ENCODE assay signal across 1 cellular context in genomic region chr15:61034793-61035710, GRCh38.
A peak's percentile ranks its signal among the peaks of the same experiment; 100 is the strongest.
TF ChIP-seq lines count a peak whose summit lies in the region.

No MANE protein-coding gene starts in this region.

TF ChIP-seq in SK-N-SH treated with all-trans-retinoic acid at 6 μM for 48 hours, 23 proteins besides CTCF, POLR2A, EP300 and RAD21 (continued from another document):
- TF ChIP-seq PATZ1 (CRISPR knock-in tag; IDR thresholded peaks at IDR 0.05; ENCODE audit: borderline replicate concordance) (no peak), TOX (CRISPR knock-in tag; IDR thresholded peaks at IDR 0.05; ENCODE audit: borderline replicate concordance) (no peak), TCF4 (CRISPR knock-in tag; IDR thresholded peaks at IDR 0.05; ENCODE audit: borderline replicate concordance) (peak; percentile 87), ZNF8 (CRISPR knock-in tag; IDR thresholded peaks at IDR 0.05) (no peak), TSHZ2 (CRISPR knock-in tag; IDR thresholded peaks at IDR 0.05) (peak; percentile 60; the same call in 1 of the 2 replicates), ZNF70 (CRISPR knock-in tag; IDR thresholded peaks at IDR 0.05) (no peak), ZFP30 (CRISPR knock-in tag; IDR thresholded peaks at IDR 0.05) (no peak)
